35 cellular contexts compared by ENCODE assay signal in genomic region chrX:19377799-19378198, GRCh38. TPM values are rescaled to one million over a fixed set of nuclear protein-coding genes. Genes with fewer than 3 reads are reported as not detected.
DNase-seq lines count a peak whose midpoint lies in the region; ATAC-seq and TF ChIP-seq lines count a peak whose summit lies in the region.
"Had no signal": no experiment of that assay in that cellular context is flagged by ENCODE, and none has a peak within 500 bp of the region (broad histone marks: within the 10 kb centered on the region; RNA-seq: fewer than 3 reads in every experiment).

No MANE protein-coding gene starts in this region.

- no peak overlapping the region for H4K8ac ChIP-seq in trophoblast cell (ENCODE audit: low read depth, low read length)

- no peak overlapping the region for H2BK120ac ChIP-seq in trophoblast cell (ENCODE audit: insufficient read depth, low read length, poor library complexity)

- H3K4me1 Mint-ChIP-seq in osteocyte (ENCODE audit: unreplicated experiment): peaks cover under 1% of the 10 kb centered on the region

- H3K36me3 Mint-ChIP-seq in osteocyte (ENCODE audit: unreplicated experiment): no peaks in the 10 kb centered on the region
- H3K36me3 Mint-ChIP-seq: CD14-positive monocyte; CD4-positive, alpha-beta memory T cell; CD4-positive, CD25-positive, alpha-beta regulatory T cell; CD8-positive, alpha-beta T cell had no signal

- H3K27ac ChIP-seq in trophoblast cell (ENCODE audit: low read depth, low read length) (no peak overlapping the region), sigmoid colon (no peak overlapping the region), spleen (no peak overlapping the region)
- H3K27ac ChIP-seq: 22Rv1; A549; BLaER1; BLaER1 treated with 17β-estradiol and CSF1 and Interleukin-3, amounts not matched to agents 10 nM and 100 nM; C4-2B had no signal

- no peak overlapping the region for H2AK5ac ChIP-seq in trophoblast cell (ENCODE audit: low read length)

- TF ChIP-seq CTCF in sigmoid colon (IDR thresholded peaks at IDR 0.05) (no peak), spleen (IDR thresholded peaks at IDR 0.05 in 8 of 11, conservative IDR thresholded peaks at IDR 0.05 in 3 of 11) (no peak), osteocyte (IDR thresholded peaks at IDR 0.05) (no peak)

- no peaks in the 10 kb centered on the region for H3K9me3 ChIP-seq in trophoblast cell (ENCODE audit: insufficient read depth, low read depth, low read length)
- H3K9me3 ChIP-seq in sigmoid colon: no peaks in the 10 kb centered on the region
- peaks cover 0 to 3% (median 0%) of the 10 kb centered on the region in 8 donors for H3K9me3 ChIP-seq in spleen
- H3K9me3 ChIP-seq in MG63: no peaks in the 10 kb centered on the region
- H3K9me3 ChIP-seq: A549, BE2C, BLaER1, Caco-2 had no signal

- H3K9ac ChIP-seq in trophoblast cell (ENCODE audit: low read length): no peak overlapping the region
- H3K9ac ChIP-seq: BLaER1; BLaER1 treated with 17β-estradiol and CSF1 and Interleukin-3, amounts not matched to agents 10 nM and 100 nM had no signal

- H3K9me3 Mint-ChIP-seq in osteocyte (ENCODE audit: unreplicated experiment): no peaks in the 10 kb centered on the region
- H3K9me3 Mint-ChIP-seq: CD4-positive, alpha-beta memory T cell; CD4-positive, alpha-beta T cell; CD4-positive, CD25-positive, alpha-beta regulatory T cell; CD8-positive, alpha-beta memory T cell; CD8-positive, alpha-beta T cell had no signal

- no peaks in the 10 kb centered on the region for H3K79me2 ChIP-seq in trophoblast cell (ENCODE audit: control insufficient read depth, insufficient read depth, low read length, poor library complexity)

- no peak for ATAC-seq in HG03196 (IDR thresholded peaks at IDR 0.05; ENCODE audit: unreplicated experiment)
- ATAC-seq: A549; CD8-positive, alpha-beta T cell had no signal

- H3K36me3 ChIP-seq in trophoblast cell (ENCODE audit: control insufficient read depth in 1 of 2, insufficient read depth in 2 of 2, low read length in 2 of 2) (no peaks in the 10 kb centered on the region), sigmoid colon (no peaks in the 10 kb centered on the region), spleen (no peaks in the 10 kb centered on the region), MG63 (no peaks in the 10 kb centered on the region)
- H3K36me3 ChIP-seq: BE2C; BLaER1 treated with 17β-estradiol and CSF1 and Interleukin-3, amounts not matched to agents 10 nM and 100 nM had no signal

- WGBS in trophoblast cell (ENCODE audit: extremely low coverage, insufficient coverage, insufficient read length): no CpG with 5 or more reads among the region's 12 CpGs
- 96% methylated on average over 12 of the region's 12 CpGs for WGBS in sigmoid colon, 2 donors
- WGBS in spleen, 5 donors: 77 to 100% (median 94%) methylated on average over 2 to 12 of the region's 12 CpGs

- H3K23ac ChIP-seq in trophoblast cell (ENCODE audit: low read length): no peak overlapping the region

- no peak overlapping the region for H3K14ac ChIP-seq in trophoblast cell (ENCODE audit: low read length)

- TF ChIP-seq EP300 in sigmoid colon (IDR thresholded peaks at IDR 0.05): no peak

- H3K79me1 ChIP-seq in trophoblast cell (ENCODE audit: low read length): peaks cover 2% of the 10 kb centered on the region

- H3K4me3 ChIP-seq in trophoblast cell (ENCODE audit: low read depth, low read length) (no peak overlapping the region), sigmoid colon (no peak overlapping the region), spleen (no peak overlapping the region), MG63 (no peak overlapping the region)
- H3K4me3 ChIP-seq: A549; BLaER1; BLaER1 treated with 17β-estradiol and CSF1 and Interleukin-3, amounts not matched to agents 10 nM and 100 nM had no signal

- H2AFZ ChIP-seq in trophoblast cell (ENCODE audit: insufficient read depth, low read length, poor library complexity): no peak overlapping the region

- no peak overlapping the region for H2BK5ac ChIP-seq in trophoblast cell (ENCODE audit: low read depth, low read length, poor library complexity)

- H3K27me3 ChIP-seq in trophoblast cell (ENCODE audit: insufficient read depth, low read length) (peaks cover 6% of the 10 kb centered on the region), sigmoid colon (peaks cover 0 to 3% (median 0%) of the 10 kb centered on the region in 3 donors), spleen (replicated peaks in 1 of 7) (peaks cover 0 to 6% (median 0%) of the 10 kb centered on the region in 7 donors), MG63 (no peaks in the 10 kb centered on the region)
- H3K27me3 ChIP-seq: BE2C, BLaER1 had no signal

- H3K4me3 Mint-ChIP-seq in osteocyte (ENCODE audit: unreplicated experiment): no peak overlapping the region
- H3K4me3 Mint-ChIP-seq: B cell; CD14-positive monocyte; CD4-positive, alpha-beta memory T cell; CD4-positive, alpha-beta T cell; CD4-positive, CD25-positive, alpha-beta regulatory T cell; CD8-positive, alpha-beta memory T cell; CD8-positive, alpha-beta T cell had no signal

- no peak overlapping the region for H2BK12ac ChIP-seq in trophoblast cell (ENCODE audit: low read length)

- no peaks in the 10 kb centered on the region for H3K27me3 Mint-ChIP-seq in osteocyte (ENCODE audit: unreplicated experiment)
- H3K27me3 Mint-ChIP-seq: CD4-positive, alpha-beta T cell had no signal

- H3K4me1 ChIP-seq in trophoblast cell (ENCODE audit: control insufficient read depth in 1 of 2, insufficient read depth in 2 of 2, low read length in 2 of 2): peaks cover 2 to 5% of the 10 kb centered on the region in 2 experiments
- H3K4me1 ChIP-seq in sigmoid colon: peaks cover 0 to 5% (median 4%) of the 10 kb centered on the region in 4 donors
- H3K4me1 ChIP-seq in spleen: peaks cover 0 to 9% (median under 1%) of the 10 kb centered on the region in 6 donors
- H3K4me1 ChIP-seq: A549, BE2C, Caco-2 had no signal

- no peak overlapping the region for H4K91ac ChIP-seq in trophoblast cell (ENCODE audit: low read depth, low read length)

- H3K4me2 ChIP-seq in trophoblast cell (ENCODE audit: low read length): no peak overlapping the region
- H3K4me2 ChIP-seq: A549; BLaER1; BLaER1 treated with 17β-estradiol and CSF1 and Interleukin-3, amounts not matched to agents 10 nM and 100 nM had no signal

- H3K27ac Mint-ChIP-seq in osteocyte (ENCODE audit: unreplicated experiment): no peak overlapping the region
- H3K27ac Mint-ChIP-seq: B cell; CD4-positive, alpha-beta memory T cell; CD4-positive, alpha-beta T cell; CD4-positive, CD25-positive, alpha-beta regulatory T cell; CD8-positive, alpha-beta T cell had no signal

- peak overlapping the region; percentile 36 for H4K12ac ChIP-seq in trophoblast cell (ENCODE audit: low read depth, low read length)

- H3K18ac ChIP-seq in trophoblast cell (ENCODE audit: low read length): no peak overlapping the region

- no peak overlapping the region for H3K4ac ChIP-seq in trophoblast cell (ENCODE audit: low read depth, low read length)

- intact Hi-C loops in posterior vena cava (cut with DNase I): loop anchor here in 1 of 2 donors (5.0 kb wide), 1 partner anchor 1070 kb away; no protein-coding TSS in a partner anchor
- intact Hi-C loops in sigmoid colon (cut with DNase I): loop anchor here (10.0 kb wide), 1 partner anchor 137 kb away; the partner anchor contains the start of gene MAP3K15
- intact Hi-C loops in spleen (cut with DNase I; ENCODE audit: low total_unique reads): loop anchor here (10.0 kb wide), 1 partner anchor 147 kb away; no protein-coding TSS in a partner anchor

- TF ChIP-seq POLR2A in sigmoid colon (IDR thresholded peaks at IDR 0.05) (no peak), spleen (IDR thresholded peaks at IDR 0.05) (no peak)

- DNase-seq in trophoblast cell (no peak), posterior vena cava (ENCODE audit: low spot score) (peak; percentile 55), sigmoid colon (peak; percentile 41), spleen (peak; percentile 58), SHP77 treated with DMSO at 0.1 percent for 48 hours (lab: John Stamatoyannopoulos, UW) (no peak), osteocyte (ENCODE audit: extremely low spot score, unreplicated experiment) (no peak), MG63 (no peak)
- DNase-seq: 8988T; ACHN; AML-193; BE2C; C1 segment of cervical spinal cord; Caco-2; Calu3; CD4-positive, alpha-beta memory T cell; CD4-positive, alpha-beta T cell; CD4-positive, CD25-positive, alpha-beta regulatory T cell; CD8-positive, alpha-beta memory T cell; CD8-positive, alpha-beta T cell; COR-L47; DMS 273 treated with DMSO at 0.1 percent for 48 hours; DMS153; DMS53; DMS79; DMS79 treated with DMSO at 0.1 percent for 48 hours; DND-41; EL had no signal

RNA-seq across cellular contexts. Expression of gene PDHA1, which starts 34.1 kb away (rescaled TPM):
- 83.7 and 85.5 TPM in 2 replicates for polyA plus RNA-seq in trophoblast cell (2013)
- 10 to 100 TPM; 94.3 to 95.1 TPM for total RNA-seq in posterior vena cava
- 10 to 100 TPM; 51.7 to 71.3 (median 60.3) TPM for total RNA-seq in sigmoid colon
- 100 to 1,000 TPM; 136 to 222 (median 209) TPM for polyA plus RNA-seq in sigmoid colon
- 100 to 1,000 TPM in 2 of 7 donors, 10 to 100 TPM in 5; 47.5 to 114 (median 89.2) TPM for total RNA-seq in spleen
- polyA plus RNA-seq in spleen: 100 to 1,000 TPM in 1 of 3 donors, 10 to 100 TPM in 2; 88.8 to 112 (median 89.3) TPM
- total RNA-seq in osteocyte: 133 and 141 TPM in 2 replicates
- 158 and 347 TPM in 2 replicates for total RNA-seq in MG63 (2014; rRNA removed; shearing (Covaris generic); ENCODE audit: low replicate concordance)

Comparison
In these comparisons a context has a peak if more than half of its experiments do, and no peak if none do; other contexts are left out.
1. DNase-seq: peak in posterior vena cava (single experiment), sigmoid colon (single experiment) and spleen (single experiment); none in trophoblast cell (0 of 2), SHP77 treated with DMSO at 0.1 percent for 48 hours (single experiment), osteocyte (single experiment) and MG63 (single experiment).